In genomic region chr1:1554550-1554925, GRCh38 we compare ENCODE assay signal across 1 cellular context.
TF ChIP-seq lines count a peak whose summit lies in the region.

No MANE protein-coding gene starts in this region.

TF ChIP-seq in GM23338, 12 proteins besides CTCF, POLR2A, EP300 and RAD21:
- no peak for TF ChIP-seq STAT1 (IDR thresholded peaks at IDR 0.05; ENCODE audit: unreplicated experiment)
- TF ChIP-seq REST (IDR thresholded peaks at IDR 0.05; ENCODE audit: unreplicated experiment), result no peak
- no peak for TF ChIP-seq EZH2 (IDR thresholded peaks at IDR 0.05; ENCODE audit: low read depth, unreplicated experiment)
- no peak for TF ChIP-seq CREB1 (CRISPR knock-in tag; IDR thresholded peaks at IDR 0.05; ENCODE audit: low read depth)
- TF ChIP-seq ZNF331 (CRISPR knock-in tag; IDR thresholded peaks at IDR 0.05; ENCODE audit: low read depth), result no peak
- no peak; the same call in 1 of the 2 replicates for TF ChIP-seq POLR2AphosphoS5 (IDR thresholded peaks at IDR 0.05; ENCODE audit: low read depth)
- TF ChIP-seq ZNF114 (CRISPR knock-in tag; IDR thresholded peaks at IDR 0.05), result no peak
- TF ChIP-seq NANOG (IDR thresholded peaks at IDR 0.05; ENCODE audit: borderline replicate concordance), result no peak
- no peak for TF ChIP-seq EZH2phosphoT487 (IDR thresholded peaks at IDR 0.05; ENCODE audit: unreplicated experiment)
- TF ChIP-seq ETS1 (IDR thresholded peaks at IDR 0.05), result no peak
- no peak for TF ChIP-seq ZNF462 (CRISPR knock-in tag; IDR thresholded peaks at IDR 0.05)
- TF ChIP-seq JUNB (IDR thresholded peaks at IDR 0.05; ENCODE audit: unreplicated experiment), result no peak
